ENCODE assay signal across 1 cellular context in the genomic region with DNA sequence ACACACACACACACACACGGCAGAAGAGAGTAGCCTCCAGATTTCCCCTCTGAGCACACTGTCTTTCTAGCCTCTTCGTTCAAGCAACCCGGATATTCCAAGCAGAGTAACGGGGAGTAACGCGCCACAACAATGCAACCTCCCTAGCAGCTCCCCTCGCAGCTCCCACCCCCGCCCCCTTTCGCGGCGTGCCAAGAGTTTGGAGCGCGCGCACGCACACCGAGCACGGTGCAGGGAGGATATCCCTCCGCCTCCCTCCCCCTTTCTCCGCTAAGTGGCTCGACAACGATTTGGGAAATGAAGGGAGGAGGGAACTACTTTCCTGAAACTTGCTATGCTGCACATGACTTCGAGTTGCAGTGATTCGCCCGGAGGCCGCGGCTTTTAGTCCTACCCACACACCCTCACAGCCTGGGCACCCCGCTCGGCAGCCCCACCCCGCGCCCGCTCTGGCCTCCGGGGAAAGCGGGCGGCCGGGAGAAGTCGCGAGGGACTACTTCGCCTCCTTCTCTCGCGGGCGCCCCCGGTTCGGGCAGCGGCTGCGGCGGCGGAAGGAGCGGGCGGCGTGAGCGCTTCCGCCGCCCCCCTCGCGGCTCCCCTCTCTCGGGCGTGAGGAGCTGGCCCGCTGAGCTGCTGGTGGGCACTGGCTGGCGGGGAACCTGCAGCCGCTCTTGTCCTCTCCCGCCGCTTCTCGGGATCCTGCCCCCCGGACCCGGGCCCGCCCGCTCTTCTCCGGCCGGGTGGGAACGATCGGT.
TF ChIP-seq lines count a peak whose summit lies in the region.

No MANE protein-coding gene starts in this region.

TF ChIP-seq in A549, 52 proteins besides CTCF, POLR2A, EP300 and RAD21 (continued from another document):
- TF ChIP-seq GATA3 (IDR thresholded peaks at IDR 0.05; ENCODE audit: borderline replicate concordance): peak; percentile 15; the same call in 1 of the 2 replicates
- TF ChIP-seq, protein P1, sequence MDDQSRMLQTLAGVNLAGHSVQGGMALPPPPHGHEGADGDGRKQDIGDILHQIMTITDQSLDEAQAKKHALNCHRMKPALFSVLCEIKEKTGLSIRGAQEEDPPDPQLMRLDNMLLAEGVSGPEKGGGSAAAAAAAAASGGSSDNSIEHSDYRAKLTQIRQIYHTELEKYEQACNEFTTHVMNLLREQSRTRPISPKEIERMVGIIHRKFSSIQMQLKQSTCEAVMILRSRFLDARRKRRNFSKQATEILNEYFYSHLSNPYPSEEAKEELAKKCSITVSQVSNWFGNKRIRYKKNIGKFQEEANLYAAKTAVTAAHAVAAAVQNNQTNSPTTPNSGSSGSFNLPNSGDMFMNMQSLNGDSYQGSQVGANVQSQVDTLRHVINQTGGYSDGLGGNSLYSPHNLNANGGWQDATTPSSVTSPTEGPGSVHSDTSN (IDR thresholded peaks at IDR 0.05): peak; percentile 89
- peak; percentile 51; the same call in 1 of the 2 replicates for TF ChIP-seq MAZ (IDR thresholded peaks at IDR 0.05; ENCODE audit: borderline replicate concordance, low read depth, low read length)
- peak; percentile 71 for TF ChIP-seq CHD2 (IDR thresholded peaks at IDR 0.05; ENCODE audit: low read length, partially characterized antibody)
- no peak for TF ChIP-seq EHMT2 (IDR thresholded peaks at IDR 0.05; ENCODE audit: low read depth)
